Comparison of ENCODE assay signal across 5 cellular contexts in the genomic region with DNA sequence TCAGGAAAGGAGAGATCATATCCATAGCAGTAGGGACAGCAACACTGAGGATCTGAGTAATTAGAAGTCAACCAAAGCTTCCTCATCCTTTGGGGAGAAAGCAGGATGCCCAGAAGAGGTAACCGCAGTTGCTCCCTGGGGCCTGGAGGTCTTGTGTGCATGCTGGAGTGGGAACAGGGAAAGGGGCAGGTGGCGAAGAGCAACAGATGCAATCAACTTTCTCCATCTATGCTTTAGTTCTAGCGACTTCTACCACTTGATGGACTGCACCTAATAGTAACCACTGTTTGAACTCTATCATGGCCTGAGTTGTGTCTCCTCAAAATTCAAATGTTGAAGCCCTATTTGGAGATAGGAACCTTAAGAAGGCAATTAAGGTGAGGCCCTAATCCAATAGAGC.
"Had no signal": no experiment of that assay in that cellular context is flagged by ENCODE, and none has a peak within 500 bp of the region (broad histone marks: within the 10 kb centered on the region; RNA-seq: fewer than 3 reads in every experiment).

No MANE protein-coding gene starts in this region.

- H3K4me3 ChIP-seq: GM23248, HAP-1 had no signal

- DNase-seq: GM23248, HFFc6, KBM-7 had no signal

- H3K27ac ChIP-seq: GM23248, HL-60 had no signal

- H3K36me3 ChIP-seq: HAP-1 had no signal

- H3K4me1 ChIP-seq: HAP-1 had no signal

- H3K9me3 ChIP-seq: HAP-1 had no signal
